ENCODE assay signal across 14 cellular contexts in the genomic region with DNA sequence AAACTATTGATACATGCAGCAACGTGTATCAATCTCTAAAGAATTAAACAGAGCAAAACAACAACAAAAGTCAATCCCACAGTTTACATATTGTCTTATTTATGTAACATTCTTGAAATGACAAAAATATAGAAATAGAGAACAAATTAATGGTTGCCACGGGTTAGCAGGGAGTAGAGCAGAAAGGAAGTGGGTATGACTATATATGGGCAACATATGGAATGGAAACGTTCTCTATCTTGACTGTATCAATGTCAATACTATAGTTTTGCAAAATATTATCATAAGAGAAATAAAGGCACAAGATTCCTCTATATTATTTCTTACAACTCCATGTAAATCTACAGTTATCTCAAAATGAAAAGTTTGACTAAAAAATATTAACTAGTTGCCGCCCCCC.
"Had no signal": no experiment of that assay in that cellular context is flagged by ENCODE, and none has a peak within 500 bp of the region (broad histone marks: within the 10 kb centered on the region; RNA-seq: fewer than 3 reads in every experiment).

No MANE protein-coding gene starts in this region.

- H3K27ac Mint-ChIP-seq: activated naive CD4-positive, alpha-beta T cell treated with anti-CD3 and anti-CD28 coated beads for 36 hours; activated T-helper 17 cell treated with anti-CD3 and anti-CD28 coated beads, Interleukin-2, amount 50 U/mL, for 72 hours; natural killer cell treated with Interleukin-12 subunit alpha and Interleukin-12 subunit beta and Interleukin-15 and Interleukin-18, amount 100 ng/mL, for 72 hours; stimulated activated naive CD8-positive, alpha-beta T cell treated with anti-CD3 and anti-CD28 coated beads, Interleukin-15, Interleukin-2, amounts not matched to agents 100 ng/mL and 50 ng/mL, for 24 hours had no signal

- H3K36me3 ChIP-seq: ascending aorta, spleen, suprapubic skin, upper lobe of left lung had no signal

- H3K27me3 ChIP-seq: ascending aorta, spleen, suprapubic skin, upper lobe of left lung had no signal

- H3K4me3 Mint-ChIP-seq: activated naive CD4-positive, alpha-beta T cell treated with anti-CD3 and anti-CD28 coated beads for 36 hours; activated T-helper 17 cell treated with anti-CD3 and anti-CD28 coated beads, Interleukin-2, amount 50 U/mL, for 72 hours; natural killer cell treated with Interleukin-12 subunit alpha and Interleukin-12 subunit beta and Interleukin-15 and Interleukin-18, amount 100 ng/mL, for 72 hours; stimulated activated naive CD8-positive, alpha-beta T cell treated with anti-CD3 and anti-CD28 coated beads, Interleukin-15, Interleukin-2, amounts not matched to agents 100 ng/mL and 50 ng/mL, for 24 hours had no signal

- H3K9me3 ChIP-seq: ascending aorta, suprapubic skin, upper lobe of left lung had no signal

- DNase-seq: activated CD4-positive, alpha-beta T cell treated with anti-CD3 and anti-CD28 coated beads, Interleukin-2, amount 50 U/mL, for 4 hours; activated CD4-positive, CD25-positive, alpha-beta regulatory T cell treated with anti-CD3 and anti-CD28 coated beads, Interleukin-2, amount 50 U/mL, for 72 hours; activated naive CD4-positive, alpha-beta T cell treated with anti-CD3 and anti-CD28 coated beads for 36 hours; kidney glomerular epithelial cell; T-helper 1 cell; T1000; upper lobe of left lung had no signal

- H3K27me3 Mint-ChIP-seq: activated T-helper 17 cell treated with anti-CD3 and anti-CD28 coated beads, Interleukin-2, amount 50 U/mL, for 72 hours; natural killer cell treated with Interleukin-12 subunit alpha and Interleukin-12 subunit beta and Interleukin-15 and Interleukin-18, amount 100 ng/mL, for 72 hours; stimulated activated naive CD8-positive, alpha-beta T cell treated with anti-CD3 and anti-CD28 coated beads, Interleukin-15, Interleukin-2, amounts not matched to agents 100 ng/mL and 50 ng/mL, for 24 hours had no signal

- ATAC-seq: natural killer cell treated with Interleukin-12 subunit alpha and Interleukin-12 subunit beta and Interleukin-15 and Interleukin-18, amount 100 ng/mL, for 72 hours; sciatic nerve had no signal

- H3K4me1 ChIP-seq: ascending aorta, spleen, suprapubic skin had no signal

- H3K9me3 Mint-ChIP-seq: activated naive CD4-positive, alpha-beta T cell treated with anti-CD3 and anti-CD28 coated beads for 36 hours; stimulated activated naive CD8-positive, alpha-beta T cell treated with anti-CD3 and anti-CD28 coated beads, Interleukin-15, Interleukin-2, amounts not matched to agents 100 ng/mL and 50 ng/mL, for 24 hours had no signal

- H3K4me3 ChIP-seq: ascending aorta, spleen, suprapubic skin had no signal
